ENCODE assay signal across 19 cellular contexts in genomic region chr1:200364831-200365230, GRCh38. TPM values are rescaled to one million over a fixed set of nuclear protein-coding genes. Genes with fewer than 3 reads are reported as not detected.
DNase-seq lines count a peak whose midpoint lies in the region; ATAC-seq, FAIRE-seq and TF ChIP-seq lines count a peak whose summit lies in the region.
"Had no signal": no experiment of that assay in that cellular context is flagged by ENCODE, and none has a peak within 500 bp of the region (broad histone marks: within the 10 kb centered on the region; RNA-seq: fewer than 3 reads in every experiment).

No MANE protein-coding gene starts in this region.

- no peak for TF ChIP-seq CTCF in dorsolateral prefrontal cortex (IDR thresholded peaks at IDR 0.05 in 54 of 56, conservative IDR thresholded peaks at IDR 0.05 in 2 of 56; ENCODE audit: low read depth in 1 of 56, partially characterized antibody in 56 of 56)
- no peak for TF ChIP-seq CTCF in HepG2 (CRISPR knock-in tag; IDR thresholded peaks at IDR 0.05)
- no peak for TF ChIP-seq CTCF in natural killer cell (IDR thresholded peaks at IDR 0.05)

- no peaks in the 10 kb centered on the region for H3K27me3 ChIP-seq in dorsolateral prefrontal cortex
- H3K27me3 ChIP-seq in HepG2 (ENCODE audit: control insufficient read depth in 1 of 2, insufficient read depth in 2 of 2, low read length in 2 of 2): no peaks in the 10 kb centered on the region
- H3K27me3 ChIP-seq: Peyer's patch had no signal

- H3K36me3 Mint-ChIP-seq in natural killer cell: no peaks in the 10 kb centered on the region
- H3K36me3 Mint-ChIP-seq: type B pancreatic cell had no signal

- no peaks in the 10 kb centered on the region for H3K9me3 Mint-ChIP-seq in natural killer cell
- H3K9me3 Mint-ChIP-seq: activated naive CD4-positive, alpha-beta T cell treated with anti-CD3 and anti-CD28 coated beads for 36 hours; stimulated activated naive B cell treated with anti-CD40 and anti-IgM and Interleukin-4, amounts not matched to agents 10 μg/mL and 1 μg/mL and 100 μg/mL, for 72 hours; type B pancreatic cell had no signal

- no peak overlapping the region for H3K4me3 Mint-ChIP-seq in natural killer cell
- H3K4me3 Mint-ChIP-seq: activated naive CD4-positive, alpha-beta T cell treated with anti-CD3 and anti-CD28 coated beads for 36 hours; stimulated activated naive B cell treated with anti-CD40 and anti-IgM and Interleukin-4, amounts not matched to agents 10 μg/mL and 1 μg/mL and 100 μg/mL, for 72 hours; type B pancreatic cell had no signal

- H3K27ac Mint-ChIP-seq in natural killer cell: no peak overlapping the region
- H3K27ac Mint-ChIP-seq: activated naive CD4-positive, alpha-beta T cell treated with anti-CD3 and anti-CD28 coated beads for 36 hours; stimulated activated naive B cell treated with anti-CD40 and anti-IgM and Interleukin-4, amounts not matched to agents 10 μg/mL and 1 μg/mL and 100 μg/mL, for 72 hours had no signal

- TF ChIP-seq RAD21 in HepG2 (CRISPR knock-in tag; IDR thresholded peaks at IDR 0.05): no peak

- H4K20me1 ChIP-seq in HepG2 (ENCODE audit: insufficient read depth, low read length): no peaks in the 10 kb centered on the region

- POLR2A ChIA-PET in HepG2 (lab: Yijun Ruan, JAX): interaction anchor here (3.3 kb wide), 1 partner anchor 8 kb away, joined by 15 read pairs; no protein-coding TSS in a partner anchor

- H2AFZ ChIP-seq in HepG2 (ENCODE audit: low read length): no peak overlapping the region

- no peak for ATAC-seq in HepG2
- ATAC-seq in HG02884 (IDR thresholded peaks at IDR 0.05; ENCODE audit: unreplicated experiment): no peak
- no peak for ATAC-seq in natural killer cell
- ATAC-seq: stimulated activated naive B cell treated with anti-CD40 and anti-IgM and Interleukin-4, amounts not matched to agents 10 μg/mL and 1 μg/mL and 100 μg/mL, for 72 hours had no signal

- peaks cover 70% of the 10 kb centered on the region for H3K4me1 ChIP-seq in HepG2 (ENCODE audit: insufficient read depth, low read length)
- H3K4me1 ChIP-seq: Peyer's patch had no signal

- 86% methylated on average over 5 of the region's 5 CpGs for WGBS in HepG2 (ENCODE audit: low lambda C conversion rate)

- in situ Hi-C loops in HepG2 (cut with HindIII; ENCODE audit: extremely low pct_ligation_motif_present, low pct_unique_long_range_greater_than_20kb): no loop called here

- peaks cover 0 to 7% of the 10 kb centered on the region in 2 donors for H3K27me3 Mint-ChIP-seq in natural killer cell (ENCODE audit: low read depth in 2 of 2)
- H3K27me3 Mint-ChIP-seq: stimulated activated naive B cell treated with anti-CD40 and anti-IgM and Interleukin-4, amounts not matched to agents 10 μg/mL and 1 μg/mL and 100 μg/mL, for 72 hours; type B pancreatic cell had no signal

- H3K79me2 ChIP-seq in HepG2 (ENCODE audit: insufficient read depth, low read length): no peaks in the 10 kb centered on the region

- H3K36me3 ChIP-seq in HepG2 (replicated peaks in 1 of 2; ENCODE audit: control insufficient read depth in 1 of 2, insufficient read depth in 2 of 2, low read length in 2 of 2): no peaks in the 10 kb centered on the region; a peak in 1 of 5 replicates
- H3K36me3 ChIP-seq: Peyer's patch had no signal

- H3K4me1 Mint-ChIP-seq in natural killer cell: no peaks in the 10 kb centered on the region

- CTCF ChIA-PET in HepG2 (lab: Yijun Ruan, JAX; ENCODE audit: low intra/inter-chr PET ratio, low total read pairs): no interaction called here

- FAIRE-seq in HepG2 (lab: Jason Lieb, UNC): no peak
- FAIRE-seq: islet of Langerhans had no signal

- H3K27ac ChIP-seq in dorsolateral prefrontal cortex (peak overlapping the region in 39 of 59 donors; percentile 3 to 96 (median 86)), HepG2 (ENCODE audit: extremely low read length, insufficient read depth, low read length) (peak overlapping the region; percentile 53)
- H3K27ac ChIP-seq: Peyer's patch had no signal

- TF ChIP-seq POLR2A in HepG2 (IDR thresholded peaks at IDR 0.05; ENCODE audit: insufficient read depth in 1 of 2, low read depth in 2 of 2, low read length in 2 of 2): no peak

- H3K4me3 ChIP-seq in dorsolateral prefrontal cortex (no peak overlapping the region), HepG2 (replicated peaks in 1 of 3; ENCODE audit: insufficient read depth in 1 of 3, low read depth in 2 of 3, low read length in 3 of 3) (no peak overlapping the region)
- H3K4me3 ChIP-seq: Peyer's patch had no signal

- peak; percentile 66 for DNase-seq in ELF-1 (ENCODE audit: low read depth, low spot score)
- DNase-seq in M059J (ENCODE audit: low read depth): peak; percentile 77
- DNase-seq in dorsolateral prefrontal cortex: no peak
- DNase-seq in HepG2 (ENCODE audit: low spot score): no peak
- no peak for DNase-seq in retina
- DNase-seq in natural killer cell: no peak
- no peak for DNase-seq in stimulated activated naive CD4-positive, alpha-beta T cell (lab: John Stamatoyannopoulos, UW)
- DNase-seq: activated CD4-positive, alpha-beta T cell treated with anti-CD3 and anti-CD28 coated beads for 1 hour; activated CD8-positive, alpha-beta memory T cell treated with anti-CD3 and anti-CD28 coated beads, Interleukin-2, amount 50 U/mL, for 4 hours; activated naive CD4-positive, alpha-beta T cell treated with anti-CD3 and anti-CD28 coated beads for 36 hours; AML-193; GOT3; NCI-H2029; occipital lobe; Peyer's patch; stimulated activated naive B cell treated with anti-CD40 and anti-IgM and Interleukin-4, amounts not matched to agents 10 μg/mL and 1 μg/mL and 100 μg/mL, for 72 hours had no signal

- H3K9me3 ChIP-seq in HepG2 (ENCODE audit: low read length): no peaks in the 10 kb centered on the region
- H3K9me3 ChIP-seq: Peyer's patch had no signal

- no peak for TF ChIP-seq EP300 in HepG2 (IDR thresholded peaks at IDR 0.05; ENCODE audit: low read depth in 2 of 2, low read length in 2 of 2)
- no peak for TF ChIP-seq EP300 in HepG2 (CRISPR knock-in tag; IDR thresholded peaks at IDR 0.05; ENCODE audit: borderline replicate concordance)

- H3K4me2 ChIP-seq in HepG2 (ENCODE audit: low read depth, low read length): no peak overlapping the region

- intact Hi-C loops in dorsolateral prefrontal cortex (cut with DNase I): loop anchor here (5.0 to 10.0 kb wide), 3 partner anchors 38 to 60 kb away; no protein-coding TSS in a partner anchor
- intact Hi-C loops in HepG2 (cut with micrococcal nuclease; ENCODE audit: unreplicated experiment): no loop called here
- intact Hi-C loops in natural killer cell (cut with micrococcal nuclease): no loop called here

- no TSS peak for BruUV-seq in HepG2 (replicated peaks; lab: Mats Ljungman, UMichigan)

- no peak overlapping the region for H3K9ac ChIP-seq in HepG2 (ENCODE audit: insufficient read depth, low read depth, low read length)

TF ChIP-seq in HepG2, 621 proteins besides CTCF, POLR2A, EP300 and RAD21 (continues in another document):
- TF ChIP-seq MTF1 (CRISPR knock-in tag; IDR thresholded peaks at IDR 0.05) (no peak), CCDC6 (CRISPR knock-in tag; IDR thresholded peaks at IDR 0.05) (no peak)
- TF ChIP-seq, protein P1, sequence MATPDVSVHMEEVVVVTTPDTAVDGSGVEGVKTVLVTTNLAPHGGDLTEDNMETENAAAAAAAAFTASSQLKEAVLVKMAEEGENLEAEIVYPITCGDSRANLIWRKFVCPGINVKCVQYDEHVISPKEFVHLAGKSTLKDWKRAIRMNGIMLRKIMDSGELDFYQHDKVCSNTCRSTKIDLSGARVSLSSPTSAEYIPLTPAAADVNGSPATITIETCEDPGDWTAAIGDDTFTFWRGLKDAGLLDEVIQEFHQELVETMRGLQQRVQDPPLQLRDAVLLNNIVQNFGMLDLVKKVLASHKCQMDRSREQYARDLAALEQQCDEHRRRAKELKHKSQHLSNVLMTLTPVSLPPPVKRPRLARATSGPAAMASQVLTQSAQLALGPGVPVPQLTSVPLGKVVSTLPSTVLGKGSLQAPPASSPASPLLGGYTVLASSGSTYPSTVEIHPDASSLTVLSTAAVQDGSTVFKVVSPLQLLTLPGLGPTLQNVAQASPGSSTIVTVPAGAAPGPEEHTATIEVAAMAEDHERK (CRISPR knock-in tag; IDR thresholded peaks at IDR 0.05; ENCODE audit: low read depth): no peak

RNA-seq across cellular contexts. Expression of gene ZNF281, which starts 45.0 kb away (rescaled TPM):
- total RNA-seq in M059J (2014; rRNA removed; shearing (Covaris generic)): 17.2 and 24.3 TPM in 2 replicates
- total RNA-seq in dorsolateral prefrontal cortex (10 to 100 TPM; 12.6 to 38.3 (median 21.6) TPM), HepG2 (2016; rRNA removed; fragmentation: Illumina TruSeq; extraction: Trizol) (20.6 and 33.1 TPM in 2 replicates), natural killer cell (10 to 100 TPM; 25.6 to 35.4 (median 33.8) TPM)
- total RNA-seq in HepG2 (2016; cell fraction: cytosol; rRNA removed; fragmentation: Illumina TruSeq; extraction: Trizol; ENCODE audit: low read depth): 0.91 and 0.97 TPM in 2 replicates
- total RNA-seq in HepG2 (2016; cell fraction: insoluble cytoplasmic fraction; rRNA removed; fragmentation: Illumina TruSeq; extraction: Trizol): 21.0 and 32.1 TPM in 2 replicates
- 5.9 and 6.6 TPM in 2 replicates for total RNA-seq in HepG2 (2016; cell fraction: membrane; rRNA removed; fragmentation: Illumina TruSeq; extraction: Trizol)
- 23.8 TPM in 2 replicates for total RNA-seq in HepG2 (2016; cell fraction: nucleus; rRNA removed; fragmentation: Illumina TruSeq; extraction: Trizol)
- 7.5 and 7.7 TPM in 2 replicates for polyA plus RNA-seq in HepG2 (2011; rRNA removed)
- 2.5 and 4.8 TPM in 2 replicates for polyA plus RNA-seq in HepG2 (2011; cell fraction: cytosol; rRNA removed)
- polyA plus RNA-seq in HepG2 (2011; cell fraction: nucleus; rRNA removed): 6.1 and 7.7 TPM in 2 replicates
- 11.4 and 12.2 TPM in 2 replicates for polyA plus RNA-seq in HepG2 (2012)
- polyA plus RNA-seq in HepG2 (2016; cell fraction: cytosol; fragmentation: Illumina TruSeq; extraction: Trizol; ENCODE audit: low read depth): 0.29 and 0.38 TPM in 2 replicates
- 22.0 and 22.6 TPM in 2 replicates for polyA plus RNA-seq in HepG2 (2016; cell fraction: insoluble cytoplasmic fraction; fragmentation: Illumina TruSeq; extraction: Trizol; ENCODE audit: low read depth)
- 1.8 and 2.1 TPM in 2 replicates for polyA plus RNA-seq in HepG2 (2016; cell fraction: membrane; fragmentation: Illumina TruSeq; extraction: Trizol; ENCODE audit: low read depth)
- 18.7 and 19.3 TPM in 2 replicates for polyA plus RNA-seq in HepG2 (2016; cell fraction: nucleus; fragmentation: Illumina TruSeq; extraction: Trizol; ENCODE audit: insufficient read depth, low read depth)
- polyA minus RNA-seq in HepG2 (2011; rRNA and poly(A)+ RNA removed; ENCODE audit: low replicate concordance): 15.7 and 16.3 TPM in 2 replicates
- 13.0 and 15.1 TPM in 2 replicates for polyA minus RNA-seq in HepG2 (2011; cell fraction: cytosol; rRNA and poly(A)+ RNA removed)
- polyA minus RNA-seq in HepG2 (2011; cell fraction: nucleus; rRNA and poly(A)+ RNA removed): 35.4 and 37.0 TPM in 2 replicates

Comparison
In these comparisons a context has a peak if more than half of its experiments do, and no peak if none do; other contexts are left out.
1. DNase-seq: peak in ELF-1 (single experiment) and M059J (single experiment); none in dorsolateral prefrontal cortex (0 of 10), HepG2 (single experiment), retina (single experiment), natural killer cell (single experiment) and stimulated activated naive CD4-positive, alpha-beta T cell (0 of 6).
2. intact Hi-C loops: an anchor here in dorsolateral prefrontal cortex (5.0 to 10.0 kb wide); none called in HepG2 and natural killer cell.